In genomic region chr4:52931238-52931637, GRCh38 we compare ENCODE assay signal across 22 cellular contexts.
DNase-seq lines count a peak whose midpoint lies in the region; ATAC-seq, FAIRE-seq and TF ChIP-seq lines count a peak whose summit lies in the region.
"Had no signal": no experiment of that assay in that cellular context is flagged by ENCODE, and none has a peak within 500 bp of the region (broad histone marks: within the 10 kb centered on the region; RNA-seq: fewer than 3 reads in every experiment).

No MANE protein-coding gene starts in this region.

- H3K27me3 Mint-ChIP-seq in WTC11 (ENCODE audit: low read depth) (no peaks in the 10 kb centered on the region), neural crest cell (ENCODE audit: low read depth) (no peaks in the 10 kb centered on the region)
- H3K27me3 Mint-ChIP-seq: CD4-positive, alpha-beta memory T cell had no signal

- POLR2A ChIA-PET in WTC11 (lab: Charles Lee): no interaction called here

- FAIRE-seq in frontal cortex (lab: Jason Lieb, UNC): no peak

- CTCF ChIA-PET in WTC11 (lab: Charles Lee): no interaction called here

- ATAC-seq in WTC11: no peak

- peak; percentile 17 for DNase-seq in NCI-H2029 (lab: John Stamatoyannopoulos, UW)
- DNase-seq in NCI-H2029 treated with DMSO at 0.1 percent for 48 hours (lab: John Stamatoyannopoulos, UW): no peak
- peak; percentile 57 for DNase-seq in NCI-H146 (lab: John Stamatoyannopoulos, UW)
- DNase-seq in WTC11 (ENCODE audit: low spot score): no peak
- DNase-seq in neural crest cell (ENCODE audit: low read depth, low spot score): no peak
- DNase-seq in C1 segment of cervical spinal cord (lab: John Stamatoyannopoulos, UW): no peak
- no peak for DNase-seq in MV-4-11 (lab: John Stamatoyannopoulos, UW)
- no peak for DNase-seq in frontal cortex (ENCODE audit: low spot score in 2 of 2)
- DNase-seq: ACHN; Caco-2; CD4-positive, alpha-beta memory T cell; DMS 273 treated with DMSO at 0.1 percent for 48 hours; GM23248; H9; HFFc6; KG1; NCI-H1105; NCI-H1694; NCI-H524 treated with DMSO at 0.1 percent for 48 hours; NK-92 treated with Interleukin-12 subunit alpha and Interleukin-12 subunit beta, amount 100 ng/mL, for 24 hours; SHP77 treated with DMSO at 0.1 percent for 48 hours; SW 1271 had no signal

- H3K27ac Mint-ChIP-seq in WTC11 (0 out of 2 replicates have a peak overlapping the region, but pooled peaks have one; percentile 20), neural crest cell (ENCODE audit: unreplicated experiment) (peak overlapping the region; percentile 39)
- H3K27ac Mint-ChIP-seq: CD4-positive, alpha-beta memory T cell; HFFc6 had no signal

- H3K36me3 Mint-ChIP-seq in WTC11 (no peaks in the 10 kb centered on the region; the same call in 1 of the 2 replicates), neural crest cell (ENCODE audit: low read depth) (no peaks in the 10 kb centered on the region)

- H3K4me1 Mint-ChIP-seq in WTC11: peaks cover 29% of the 10 kb centered on the region
- peaks cover 41% of the 10 kb centered on the region for H3K4me1 Mint-ChIP-seq in neural crest cell

- H3K9me3 Mint-ChIP-seq in WTC11 (peaks cover 11% of the 10 kb centered on the region), neural crest cell (peaks cover 2% of the 10 kb centered on the region)
- H3K9me3 Mint-ChIP-seq: HFFc6 had no signal

- TF ChIP-seq CTCF in WTC11 (IDR thresholded peaks at IDR 0.05) (no peak), neural crest cell (conservative IDR thresholded peaks at IDR 0.05) (no peak)

- H3K4me3 Mint-ChIP-seq in WTC11: no peak overlapping the region
- no peak overlapping the region for H3K4me3 Mint-ChIP-seq in neural crest cell
- H3K4me3 Mint-ChIP-seq: CD4-positive, alpha-beta memory T cell; H9; HFFc6 had no signal

TF ChIP-seq in WTC11, 78 proteins besides CTCF, POLR2A, EP300 and RAD21:
- TF ChIP-seq TP53 (CRISPR knock-in tag; IDR thresholded peaks at IDR 0.05) (no peak), MAX (CRISPR knock-in tag; IDR thresholded peaks at IDR 0.05) (no peak), GABPB1 (CRISPR knock-in tag; IDR thresholded peaks at IDR 0.05) (no peak), ZNF512 (CRISPR knock-in tag; IDR thresholded peaks at IDR 0.05; ENCODE audit: borderline replicate concordance) (no peak), ZSCAN18 (CRISPR knock-in tag; IDR thresholded peaks at IDR 0.05) (no peak), CREM (CRISPR knock-in tag; IDR thresholded peaks at IDR 0.05) (no peak), GTF2I (CRISPR knock-in tag; conservative IDR thresholded peaks at IDR 0.05) (no peak), FOXK1 (CRISPR knock-in tag; IDR thresholded peaks at IDR 0.05) (no peak), ZBTB43 (CRISPR knock-in tag; IDR thresholded peaks at IDR 0.05) (no peak), MYBL2 (CRISPR knock-in tag; IDR thresholded peaks at IDR 0.05) (no peak), ATF1 (CRISPR knock-in tag; IDR thresholded peaks at IDR 0.05) (no peak), GRHL2 (CRISPR knock-in tag; IDR thresholded peaks at IDR 0.05; ENCODE audit: insufficient replicate concordance, severe bottlenecking) (no peak), HMGXB4 (CRISPR knock-in tag; IDR thresholded peaks at IDR 0.05) (no peak), TEAD1 (CRISPR knock-in tag; IDR thresholded peaks at IDR 0.05) (no peak), ESRRA (CRISPR knock-in tag; IDR thresholded peaks at IDR 0.05; ENCODE audit: borderline replicate concordance) (no peak), ZNF281 (CRISPR knock-in tag; IDR thresholded peaks at IDR 0.05) (no peak), ETV6 (CRISPR knock-in tag; IDR thresholded peaks at IDR 0.05) (no peak), OVOL2 (CRISPR knock-in tag; IDR thresholded peaks at IDR 0.05; ENCODE audit: borderline replicate concordance) (no peak)

Comparison
In these comparisons a context has a peak if more than half of its experiments do, and no peak if none do; other contexts are left out.
1. DNase-seq: peak in NCI-H2029 (single experiment) and NCI-H146 (single experiment); none in NCI-H2029 treated with DMSO at 0.1 percent for 48 hours (single experiment), WTC11 (single experiment), neural crest cell (single experiment), C1 segment of cervical spinal cord (0 of 14), MV-4-11 (single experiment) and frontal cortex (0 of 2).